Comparison of ENCODE assay signal across 16 cellular contexts in genomic region chr10:76160758-76161555, GRCh38.
"Had no signal": no experiment of that assay in that cellular context is flagged by ENCODE, and none has a peak within 500 bp of the region (broad histone marks: within the 10 kb centered on the region; RNA-seq: fewer than 3 reads in every experiment).

No MANE protein-coding gene starts in this region.

- H3K27ac ChIP-seq: body of pancreas, gastrocnemius medialis, left ventricle myocardium inferior, prostate gland, right atrium auricular region, thyroid gland had no signal

- H3K4me3 Mint-ChIP-seq: activated CD4-positive, alpha-beta T cell treated with anti-CD3 and anti-CD28 coated beads, Interleukin-2, amount 10 ng/mL, durations not matched to agents 7 days and 5 days; activated naive CD4-positive, alpha-beta T cell treated with anti-CD3 and anti-CD28 coated beads, Interleukin-2, amount 50 U/mL, for 24 hours; memory B cell had no signal

- H3K9me3 ChIP-seq: body of pancreas, gastrocnemius medialis, left ventricle myocardium inferior, prostate gland, right atrium auricular region, thyroid gland had no signal

- H3K27ac Mint-ChIP-seq: activated CD4-positive, alpha-beta T cell treated with anti-CD3 and anti-CD28 coated beads, Interleukin-2, amount 10 ng/mL, durations not matched to agents 7 days and 5 days; activated naive CD4-positive, alpha-beta T cell treated with anti-CD3 and anti-CD28 coated beads, Interleukin-2, amount 50 U/mL, for 24 hours; memory B cell had no signal

- H3K4me1 ChIP-seq: body of pancreas, gastrocnemius medialis, left ventricle myocardium inferior, prostate gland, right atrium auricular region, thyroid gland had no signal

- H3K36me3 Mint-ChIP-seq: activated naive CD4-positive, alpha-beta T cell treated with anti-CD3 and anti-CD28 coated beads, Interleukin-2, amount 50 U/mL, for 24 hours; memory B cell had no signal

- H3K36me3 ChIP-seq: gastrocnemius medialis, left ventricle myocardium inferior, prostate gland, right atrium auricular region, thyroid gland had no signal

- ATAC-seq: body of pancreas, gastrocnemius medialis had no signal

- DNase-seq: activated CD4-positive, alpha-beta T cell treated with anti-CD3 and anti-CD28 coated beads, Interleukin-2, amount 10 ng/mL, durations not matched to agents 7 days and 5 days; activated CD8-positive, alpha-beta memory T cell treated with anti-CD3 and anti-CD28 coated beads, Interleukin-2, amount 50 U/mL, for 4 hours; activated effector memory CD4-positive, alpha-beta T cell treated with anti-CD3 and anti-CD28 coated beads, Interleukin-2, amount 50 U/mL, for 16 hours; activated T-cell treated with anti-CD3 and anti-CD28 coated beads, Interleukin-2, amount 50 U/mL, for 48 hours; amniotic stem cell; body of pancreas; gastrocnemius medialis; left ventricle myocardium inferior; stimulated activated CD4-positive, alpha-beta T cell treated with anti-CD3 and anti-CD28 coated beads, Interleukin-2, amount 100 ng/mL, for 24 hours; stimulated activated naive CD4-positive, alpha-beta T cell treated with Interleukin-2 at 50 U/mL for 16 hours; T1000; thyroid gland had no signal

- H3K4me1 Mint-ChIP-seq: activated CD4-positive, alpha-beta T cell treated with anti-CD3 and anti-CD28 coated beads, Interleukin-2, amount 10 ng/mL, durations not matched to agents 7 days and 5 days; activated naive CD4-positive, alpha-beta T cell treated with anti-CD3 and anti-CD28 coated beads, Interleukin-2, amount 50 U/mL, for 24 hours; memory B cell had no signal

- H3K27me3 ChIP-seq: body of pancreas, gastrocnemius medialis, right atrium auricular region, thyroid gland had no signal

- H3K4me3 ChIP-seq: body of pancreas, gastrocnemius medialis, left ventricle myocardium inferior, prostate gland, right atrium auricular region, thyroid gland had no signal

- H3K27me3 Mint-ChIP-seq: activated CD4-positive, alpha-beta T cell treated with anti-CD3 and anti-CD28 coated beads, Interleukin-2, amount 10 ng/mL, durations not matched to agents 7 days and 5 days; activated naive CD4-positive, alpha-beta T cell treated with anti-CD3 and anti-CD28 coated beads, Interleukin-2, amount 50 U/mL, for 24 hours; memory B cell had no signal
